8 cellular contexts compared by ENCODE assay signal in genomic region chr6:79077680-79078056, GRCh38. TPM values are rescaled to one million over a fixed set of nuclear protein-coding genes. Genes with fewer than 3 reads are reported as not detected.
DNase-seq lines count a peak whose midpoint lies in the region; ATAC-seq and TF ChIP-seq lines count a peak whose summit lies in the region.

No MANE protein-coding gene starts in this region.

- peaks cover 34% of the 10 kb centered on the region for H3K4me1 Mint-ChIP-seq in activated naive CD8-positive, alpha-beta T cell treated with anti-CD3 and anti-CD28 coated beads for 36 hours
- H3K4me1 Mint-ChIP-seq in stimulated activated effector memory CD8-positive, alpha-beta T cell treated with anti-CD3 and anti-CD28 coated beads, Interleukin-12 subunit alpha, Interleukin-12 subunit beta, amount 100 ng/mL, for 72 hours: peaks cover 11% of the 10 kb centered on the region

- peak overlapping the region; percentile 84 for H3K4me3 ChIP-seq in AG04450 (ENCODE audit: low read depth, low read length)
- H3K4me3 ChIP-seq in iPS-18a (ENCODE audit: low read length): peak overlapping the region; percentile 94

- H3K4me1 ChIP-seq in iPS-18a (ENCODE audit: control insufficient read depth, low read depth, low read length): peaks cover 40% of the 10 kb centered on the region

- ATAC-seq in HG02798 (IDR thresholded peaks at IDR 0.05; ENCODE audit: poor library complexity, unreplicated experiment): peak; percentile 31
- ATAC-seq in stimulated activated effector memory CD8-positive, alpha-beta T cell treated with anti-CD3 and anti-CD28 coated beads, Interleukin-12 subunit alpha, Interleukin-12 subunit beta, amount 100 ng/mL, for 72 hours: peak; percentile 36

- peaks cover 24% of the 10 kb centered on the region for H3K36me3 Mint-ChIP-seq in activated naive CD8-positive, alpha-beta T cell treated with anti-CD3 and anti-CD28 coated beads for 36 hours
- peaks cover 48% of the 10 kb centered on the region for H3K36me3 Mint-ChIP-seq in stimulated activated effector memory CD8-positive, alpha-beta T cell treated with anti-CD3 and anti-CD28 coated beads, Interleukin-12 subunit alpha, Interleukin-12 subunit beta, amount 100 ng/mL, for 72 hours

- H3K27me3 Mint-ChIP-seq in activated naive CD8-positive, alpha-beta T cell treated with anti-CD3 and anti-CD28 coated beads for 36 hours: peaks cover 17% of the 10 kb centered on the region

- DNase-seq in AG04450 (ENCODE audit: low read depth, low spot score) (no peak), GM13977 (ENCODE audit: low spot score) (peak; percentile 71), NCI-H2107 (lab: John Stamatoyannopoulos, UW) (peak; percentile 17), NCI-H187 treated with DMSO at 0.1 percent for 48 hours (lab: John Stamatoyannopoulos, UW) (no peak)
- peak; percentile 50 for DNase-seq in activated naive CD8-positive, alpha-beta T cell treated with anti-CD3 and anti-CD28 coated beads for 36 hours
- DNase-seq in stimulated activated effector memory CD8-positive, alpha-beta T cell treated with anti-CD3 and anti-CD28 coated beads, Interleukin-12 subunit alpha, Interleukin-12 subunit beta, amount 100 ng/mL, for 72 hours (ENCODE audit: low spot score in 2 of 2): no peak

- H3K9ac ChIP-seq in iPS-18a (ENCODE audit: low read length): peak overlapping the region; percentile 90

- TF ChIP-seq CTCF in AG04450 (IDR thresholded peaks at IDR 0.05; ENCODE audit: low read depth, low read length) (no peak), GM13977 (IDR thresholded peaks at IDR 0.05; ENCODE audit: extremely low read depth, insufficient read depth, missing control alignments) (no peak)

- H3K27ac ChIP-seq in AG04450 (ENCODE audit: low read depth, low read length) (peak overlapping the region; percentile 88), iPS-18a (ENCODE audit: low read length) (peak overlapping the region; percentile 95)

- in situ Hi-C loops in GM13977 (cut with MboI; ENCODE audit: low pct_unique_long_range_greater_than_20kb, low sequenced_read_pairs, unreplicated experiment): no loop called here

- no peaks in the 10 kb centered on the region for H3K9me3 Mint-ChIP-seq in activated naive CD8-positive, alpha-beta T cell treated with anti-CD3 and anti-CD28 coated beads for 36 hours
- H3K9me3 Mint-ChIP-seq in stimulated activated effector memory CD8-positive, alpha-beta T cell treated with anti-CD3 and anti-CD28 coated beads, Interleukin-12 subunit alpha, Interleukin-12 subunit beta, amount 100 ng/mL, for 72 hours: no peaks in the 10 kb centered on the region

- peaks cover 8% of the 10 kb centered on the region for H3K36me3 ChIP-seq in iPS-18a (ENCODE audit: control insufficient read depth, low read depth, low read length)

- H3K27ac Mint-ChIP-seq in activated naive CD8-positive, alpha-beta T cell treated with anti-CD3 and anti-CD28 coated beads for 36 hours: peak overlapping the region; percentile 96
- H3K27ac Mint-ChIP-seq in stimulated activated effector memory CD8-positive, alpha-beta T cell treated with anti-CD3 and anti-CD28 coated beads, Interleukin-12 subunit alpha, Interleukin-12 subunit beta, amount 100 ng/mL, for 72 hours: peak overlapping the region; percentile 95

- POLR2A ChIA-PET in AG04450 (lab: Yijun Ruan, JAX): interaction anchor here (0.5 to 1.6 kb wide), 7 partner anchors 10 to 467 kb away, joined by 3 to 4 read pairs (median 3); partner anchors contain the start of gene LCA5

- H3K4me3 Mint-ChIP-seq in activated naive CD8-positive, alpha-beta T cell treated with anti-CD3 and anti-CD28 coated beads for 36 hours: peak overlapping the region; percentile 90
- H3K4me3 Mint-ChIP-seq in stimulated activated effector memory CD8-positive, alpha-beta T cell treated with anti-CD3 and anti-CD28 coated beads, Interleukin-12 subunit alpha, Interleukin-12 subunit beta, amount 100 ng/mL, for 72 hours: peak overlapping the region; percentile 89

- H3K9me3 ChIP-seq in AG04450 (ENCODE audit: control insufficient read depth, insufficient read depth, low read length): no peaks in the 10 kb centered on the region; the same call in 1 of the 2 replicates
- no peaks in the 10 kb centered on the region for H3K9me3 ChIP-seq in iPS-18a (ENCODE audit: control insufficient read depth, low read depth, low read length)

- CTCF ChIA-PET in AG04450 (lab: Charles Lee): interaction anchor here (0.6 kb wide), 1 partner anchor 623 kb away, joined by 8 read pairs; no protein-coding TSS in a partner anchor

- H3K27me3 ChIP-seq in AG04450 (ENCODE audit: control insufficient read depth, insufficient read depth, low read length) (no peaks in the 10 kb centered on the region), iPS-18a (ENCODE audit: control insufficient read depth, insufficient read depth, low read length) (no peaks in the 10 kb centered on the region)

RNA-seq across cellular contexts. Expression of gene PHIP, which starts 0.4 kb away (rescaled TPM):
- polyA plus RNA-seq in AG04450 (2011; rRNA removed): 8.4 and 11.1 TPM in 2 replicates
- 17.4 and 34.8 TPM in 2 replicates for polyA minus RNA-seq in AG04450 (2011; rRNA and poly(A)+ RNA removed)
- total RNA-seq in activated naive CD8-positive, alpha-beta T cell treated with anti-CD3 and anti-CD28 coated beads for 36 hours: 10 to 100 TPM; 20.9 to 21.6 TPM

Comparison
In these comparisons a context has a peak if more than half of its experiments do, and no peak if none do; other contexts are left out.
1. DNase-seq: peak in GM13977 (single experiment), NCI-H2107 (single experiment) and activated naive CD8-positive, alpha-beta T cell treated with anti-CD3 and anti-CD28 coated beads for 36 hours (single experiment); none in AG04450 (single experiment), stimulated activated effector memory CD8-positive, alpha-beta T cell treated with anti-CD3 and anti-CD28 coated beads, Interleukin-12 subunit alpha, Interleukin-12 subunit beta, amount 100 ng/mL, for 72 hours (0 of 2) and NCI-H187 treated with DMSO at 0.1 percent for 48 hours (single experiment).